9 cellular contexts compared by ENCODE assay signal in the genomic region with DNA sequence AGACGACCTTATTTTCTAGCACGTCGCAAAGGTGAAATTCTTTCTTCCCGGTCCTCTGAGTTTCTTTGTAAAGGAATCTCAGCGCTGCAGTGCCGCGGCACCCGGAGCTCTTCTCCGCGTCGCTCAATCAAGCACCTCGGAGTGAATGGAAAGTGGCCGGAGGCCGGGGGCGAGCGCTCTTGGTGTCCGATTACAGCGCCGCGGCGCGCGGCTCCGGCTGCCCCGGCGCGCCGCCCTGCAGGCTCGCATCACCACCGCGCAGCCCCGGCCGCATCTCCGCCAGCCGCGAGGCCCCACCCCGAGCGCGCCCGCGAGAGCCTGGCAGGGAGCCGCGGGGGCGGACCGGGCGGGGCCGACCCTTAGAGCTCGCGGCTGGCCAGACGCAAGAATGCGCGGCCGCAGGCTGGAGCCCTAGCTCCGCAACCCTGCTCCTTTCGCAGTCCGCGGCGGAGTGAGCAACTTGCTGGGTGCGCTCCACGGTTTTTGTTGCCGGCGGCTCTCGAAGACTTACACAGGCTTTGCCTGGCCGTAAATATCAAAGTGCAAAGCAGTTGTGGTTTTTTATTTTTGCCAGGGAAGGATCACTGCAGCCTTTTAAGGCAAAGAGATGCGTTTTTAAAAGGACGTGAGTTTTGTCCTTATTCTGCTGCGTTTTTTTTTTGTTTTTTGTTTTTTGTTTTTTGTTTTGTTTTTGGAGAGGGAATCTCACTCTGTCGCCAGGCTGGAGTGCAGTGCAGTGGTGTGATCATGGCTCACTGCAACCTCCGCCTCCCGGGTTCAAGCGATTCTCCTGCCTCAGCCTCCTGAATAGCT. TPM values are rescaled to one million over a fixed set of nuclear protein-coding genes. Genes with fewer than 3 reads are reported as not detected.
DNase-seq lines count a peak whose midpoint lies in the region; ATAC-seq and TF ChIP-seq lines count a peak whose summit lies in the region.
"Had no signal": no experiment of that assay in that cellular context is flagged by ENCODE, and none has a peak within 500 bp of the region (broad histone marks: within the 10 kb centered on the region; RNA-seq: fewer than 3 reads in every experiment).

Gene SEMA3C, minus strand, starts transcription at position 143 of the 813 bp plus-strand sequence. CDS start 2,270 bp downstream, outside the sequence.

- WGBS in sigmoid colon, 2 donors: 1 to 4% methylated on average over 71 of the region's 71 CpGs

- intact Hi-C loops in Panc1 (cut with micrococcal nuclease; ENCODE audit: unreplicated experiment): loop anchor here (2.0 to 5.0 kb wide), 3 partner anchors 220 to 553 kb away; no protein-coding TSS in a partner anchor
- intact Hi-C loops in sigmoid colon (cut with DNase I): loop anchor here (5.0 kb wide), 4 partner anchors 137 to 528 kb away; no protein-coding TSS in a partner anchor

- TF ChIP-seq POLR2A in sigmoid colon (IDR thresholded peaks at IDR 0.05): peak; percentile 64 to 65

- in situ Hi-C loops in Panc1 (cut with HindIII; ENCODE audit: low pct_unique_long_range_greater_than_20kb, low sequenced_read_pairs): no loop called here

- peaks cover 0 to 7% (median 1%) of the 10 kb centered on the region in 7 donors for H3K9me3 Mint-ChIP-seq in CD4-positive, CD25-positive, alpha-beta regulatory T cell

- H3K36me3 ChIP-seq in CD4-positive, CD25-positive, alpha-beta regulatory T cell (ENCODE audit: control insufficient read depth, insufficient read depth, low read length): no peaks in the 10 kb centered on the region
- H3K36me3 ChIP-seq in HUES48 (ENCODE audit: control insufficient read depth, insufficient read depth, low read length): no peaks in the 10 kb centered on the region
- peaks cover 23% of the 10 kb centered on the region for H3K36me3 ChIP-seq in Panc1 (ENCODE audit: control insufficient read depth, insufficient read depth, low read length)
- peaks cover 0 to 12% (median 2%) of the 10 kb centered on the region in 4 donors for H3K36me3 ChIP-seq in sigmoid colon

- peak within 1 kb of the TSS in 1 of 4 donors; percentile 51 for H3K4me3 Mint-ChIP-seq in CD4-positive, CD25-positive, alpha-beta regulatory T cell

- TF ChIP-seq CTCF in Panc1 (IDR thresholded peaks at IDR 0.05) (peak; percentile 22; the same call in 1 of the 2 replicates), sigmoid colon (IDR thresholded peaks at IDR 0.05) (no peak)

- POLR2A ChIA-PET in Panc1 (lab: Charles Lee): interaction anchor here (0.6 to 1.9 kb wide), 7 partner anchors 9 to 551 kb away, joined by 3 to 6 read pairs (median 4); no protein-coding TSS in a partner anchor

- no peaks in the 10 kb centered on the region for H3K27me3 ChIP-seq in CD4-positive, CD25-positive, alpha-beta regulatory T cell (ENCODE audit: control insufficient read depth, insufficient read depth, low read length)
- H3K27me3 ChIP-seq in HUES48 (ENCODE audit: control insufficient read depth, insufficient read depth, low read length) (peaks cover 20% of the 10 kb centered on the region), Panc1 (ENCODE audit: control insufficient read depth, insufficient read depth, low read length) (no peaks in the 10 kb centered on the region), sigmoid colon (no peaks in the 10 kb centered on the region)

- peak in 1 of 4 donors; percentile 19 for TF ChIP-seq EP300 in sigmoid colon (IDR thresholded peaks at IDR 0.05)

- peaks cover 14% of the 10 kb centered on the region for H3K27me3 Mint-ChIP-seq in CD4-positive, CD25-positive, alpha-beta regulatory T cell

- no peak within 1 kb of the TSS for H3K4me3 ChIP-seq in CD4-positive, CD25-positive, alpha-beta regulatory T cell (ENCODE audit: low read depth, low read length)
- H3K4me3 ChIP-seq in HUES48 (ENCODE audit: low read depth, low read length) (peak within 1 kb of the TSS; percentile 82), Panc1 (ENCODE audit: low read depth in 2 of 2, low read length in 2 of 2) (peak within 1 kb of the TSS; percentile 95 to 99), sigmoid colon (peak within 1 kb of the TSS; percentile 46 to 70 (median 64))

- peak; percentile 37 to 50 for ATAC-seq in CD4-positive, CD25-positive, alpha-beta regulatory T cell (ENCODE audit: low read depth in 2 of 2)
- ATAC-seq in GM19395 (IDR thresholded peaks at IDR 0.05; ENCODE audit: unreplicated experiment) (peak; percentile 65), Panc1 (peak; percentile 87)

- H3K4me1 ChIP-seq in CD4-positive, CD25-positive, alpha-beta regulatory T cell (ENCODE audit: control insufficient read depth, insufficient read depth, low read length, poor library complexity, severe bottlenecking): no peaks in the 10 kb centered on the region
- peaks cover 32% of the 10 kb centered on the region for H3K4me1 ChIP-seq in HUES48 (ENCODE audit: control insufficient read depth, insufficient read depth, low read length)
- peaks cover 59% of the 10 kb centered on the region for H3K4me1 ChIP-seq in Panc1 (ENCODE audit: control insufficient read depth, insufficient read depth, low read length)
- peaks cover 0 to 41% (median 27%) of the 10 kb centered on the region in 4 donors for H3K4me1 ChIP-seq in sigmoid colon

- no peak within 1 kb of the TSS for H3K27ac ChIP-seq in CD4-positive, CD25-positive, alpha-beta regulatory T cell (ENCODE audit: insufficient read depth, low read length, poor library complexity, severe bottlenecking)
- H3K27ac ChIP-seq in HUES48 (ENCODE audit: low read depth, low read length) (peak within 1 kb of the TSS; percentile 85), Panc1 (ENCODE audit: low read length) (peak within 1 kb of the TSS; percentile 100), caudate nucleus (ENCODE audit: low read depth, low read length) (peak within 1 kb of the TSS; percentile 38), sigmoid colon (peak within 1 kb of the TSS; percentile 80 to 91 (median 84))

- peak in 1 of 3 donors; percentile 2 for DNase-seq in CD4-positive, CD25-positive, alpha-beta regulatory T cell
- DNase-seq in Panc1 (ENCODE audit: low read depth, low spot score): peak; percentile 90
- DNase-seq in caudate nucleus (lab: John Stamatoyannopoulos, UW): peak in 60 of 61 donors; percentile 0 to 87 (median 72)
- DNase-seq in iPS-NIHi7 (ENCODE audit: extremely low spot score): peak; percentile 94
- DNase-seq in sigmoid colon: peak; percentile 96
- DNase-seq in central memory CD4-positive, alpha-beta T cell: no peak

- peaks cover 0 to 4% (median 2%) of the 10 kb centered on the region in 4 donors for H3K4me1 Mint-ChIP-seq in CD4-positive, CD25-positive, alpha-beta regulatory T cell

- no peaks in the 10 kb centered on the region for H3K36me3 Mint-ChIP-seq in CD4-positive, CD25-positive, alpha-beta regulatory T cell

- CTCF ChIA-PET in Panc1 (lab: Charles Lee): interaction anchor here (0.6 to 2.9 kb wide), 4 partner anchors 179 to 551 kb away, joined by 3 to 15 read pairs (median 12); no protein-coding TSS in a partner anchor

- H3K27ac Mint-ChIP-seq in CD4-positive, CD25-positive, alpha-beta regulatory T cell: no peak within 1 kb of the TSS

- no peaks in the 10 kb centered on the region for H3K9me3 ChIP-seq in CD4-positive, CD25-positive, alpha-beta regulatory T cell (ENCODE audit: control insufficient read depth in 2 of 2, low read length in 2 of 2)
- H3K9me3 ChIP-seq in HUES48 (ENCODE audit: control insufficient read depth, insufficient read depth, low read length): no peaks in the 10 kb centered on the region
- no peaks in the 10 kb centered on the region for H3K9me3 ChIP-seq in Panc1 (ENCODE audit: control insufficient read depth, insufficient read depth, low read depth, low read length)
- H3K9me3 ChIP-seq in sigmoid colon: no peaks in the 10 kb centered on the region

- H3K9ac ChIP-seq in HUES48 (ENCODE audit: low read depth, low read length): peak within 1 kb of the TSS; percentile 50

- TSS peak; percentile 98 for BruUV-seq in Panc1 (replicated peaks; lab: Mats Ljungman, UMichigan)

RNA-seq across cellular contexts. Expression of gene SEMA3C, which starts in this region (rescaled TPM):
- 1.2 TPM for total RNA-seq in CD4-positive, CD25-positive, alpha-beta regulatory T cell
- polyA plus RNA-seq in CD4-positive, CD25-positive, alpha-beta regulatory T cell: not detected
- total RNA-seq in Panc1 (2021; ENCODE audit: unreplicated experiment): 232 TPM
- 166 TPM for polyA plus RNA-seq in Panc1 (2012; ENCODE audit: insufficient read length)
- 100 to 1,000 TPM; 213 to 298 (median 250) TPM for total RNA-seq in sigmoid colon
- 10 to 100 TPM in 1 of 3 donors, 1 to 10 TPM in 2; 8.4 to 20.6 (median 8.6) TPM for polyA plus RNA-seq in sigmoid colon
- total RNA-seq: T-helper 2 cell treated with Interferon-gamma antibody and Interleukin-4, amounts not matched to agents 100 ng/mL and 5 ng/mL, for 36 hours had no signal

Comparison
In these comparisons a context has a peak if more than half of its experiments do, and no peak if none do; other contexts are left out.
1. RNA of gene SEMA3C (total RNA-seq): 213 to 298 TPM in sigmoid colon and 232 TPM in Panc1 (single experiment); 1.2 TPM in CD4-positive, CD25-positive, alpha-beta regulatory T cell (single experiment); every median in the first group is over 10 times any median in the second.
2. RNA of gene SEMA3C (polyA plus RNA-seq): 8.4 to 20.6 TPM in sigmoid colon; not detected in CD4-positive, CD25-positive, alpha-beta regulatory T cell; every median in the first group is over 4 times any median in the second.
3. Peak in every context shown above with its lines, with median percentiles within 50 percentile points of each other: ATAC-seq.